ENCODE assay signal across 8 cellular contexts in genomic region chr16:23453338-23454052, GRCh38. TPM values are rescaled to one million over a fixed set of nuclear protein-coding genes. Genes with fewer than 3 reads are reported as not detected.
DNase-seq lines count a peak whose midpoint lies in the region; ATAC-seq and TF ChIP-seq lines count a peak whose summit lies in the region.

No MANE protein-coding gene starts in this region.

- H3K23ac ChIP-seq in mesenchymal stem cell (ENCODE audit: low read length in 2 of 2): peak overlapping the region in 1 of 2 experiments; percentile 10

- H3K4me3 ChIP-seq in body of pancreas: peak overlapping the region; percentile 72 to 81
- H3K4me3 ChIP-seq in mesenchymal stem cell (ENCODE audit: insufficient read depth in 1 of 2, low read depth in 1 of 2, low read length in 2 of 2): peak overlapping the region; percentile 85 to 88
- peak overlapping the region; percentile 2 to 76 for H3K4me3 ChIP-seq in aorta (ENCODE audit: low read length in 2 of 2)

- peak; percentile 5 for ATAC-seq in Right ventricle myocardium superior (ENCODE audit: poor library complexity)
- ATAC-seq in body of pancreas: peak; percentile 7
- ATAC-seq in aorta (ENCODE audit: low FRiP score): no peak
- no peak for ATAC-seq in omental fat pad (ENCODE audit: low FRiP score)

- H3K27ac ChIP-seq in body of pancreas (peak overlapping the region in 2 of 4 donors; percentile 79 to 84), mesenchymal stem cell (ENCODE audit: low read length, poor library complexity, severe bottlenecking) (peak overlapping the region; percentile 37), aorta (ENCODE audit: low read depth in 1 of 2, low read length in 2 of 2) (no peak overlapping the region)

- H3K79me1 ChIP-seq in mesenchymal stem cell (replicated peaks; ENCODE audit: low read length, poor library complexity, severe bottlenecking): peaks cover 23% of the 10 kb centered on the region

- H3K9ac ChIP-seq in mesenchymal stem cell (ENCODE audit: low read length): peak overlapping the region; percentile 95

- no peak overlapping the region for H3K18ac ChIP-seq in mesenchymal stem cell (ENCODE audit: low read depth in 1 of 2, low read length in 2 of 2)

- no peak for DNase-seq in Right ventricle myocardium superior
- no peak for DNase-seq in cardiac septum (ENCODE audit: low spot score)
- DNase-seq in body of pancreas: no peak
- DNase-seq in mesenchymal stem cell: no peak
- no peak for DNase-seq in aorta
- DNase-seq in NOMO-1 treated with DMSO at 0.1 percent for 48 hours (lab: John Stamatoyannopoulos, UW; ENCODE audit: unreplicated experiment): no peak
- DNase-seq in omental fat pad (ENCODE audit: low spot score): no peak
- no peak for DNase-seq in NCI-H2171 (lab: John Stamatoyannopoulos, UW)

- H3K4me2 ChIP-seq in mesenchymal stem cell (ENCODE audit: low read length, poor library complexity, severe bottlenecking): peak overlapping the region; percentile 82

- no peak overlapping the region for H2BK12ac ChIP-seq in mesenchymal stem cell (ENCODE audit: low read length in 2 of 2)

- H3K4me1 ChIP-seq in body of pancreas (peaks cover 29% of the 10 kb centered on the region), mesenchymal stem cell (ENCODE audit: control insufficient read depth, insufficient read depth, low read depth, low read length) (peaks cover 12% of the 10 kb centered on the region), aorta (ENCODE audit: control insufficient read depth in 1 of 2, insufficient read depth in 2 of 2, low read length in 2 of 2) (peaks cover 0 to 2% of the 10 kb centered on the region in 2 donors)

- H2AK5ac ChIP-seq in mesenchymal stem cell (ENCODE audit: low read length, severe bottlenecking): no peak overlapping the region

- no peak overlapping the region for H4K8ac ChIP-seq in mesenchymal stem cell (ENCODE audit: low read length)

- H4K91ac ChIP-seq in mesenchymal stem cell (ENCODE audit: low read length): no peak overlapping the region

- no peak overlapping the region for H2BK15ac ChIP-seq in mesenchymal stem cell (ENCODE audit: low read depth, poor library complexity, severe bottlenecking)

- peak overlapping the region in 1 of 2 experiments; percentile 89 for H3K14ac ChIP-seq in mesenchymal stem cell (ENCODE audit: low read length in 2 of 2)

- no peak overlapping the region for H2BK5ac ChIP-seq in mesenchymal stem cell (ENCODE audit: low read depth, low read length, poor library complexity, severe bottlenecking)

- H3K27me3 ChIP-seq in body of pancreas (no peaks in the 10 kb centered on the region), mesenchymal stem cell (ENCODE audit: control insufficient read depth in 1 of 2, insufficient read depth in 1 of 2, low read length in 2 of 2) (no peaks in the 10 kb centered on the region), aorta (ENCODE audit: control insufficient read depth in 1 of 2, insufficient read depth in 2 of 2, low read length in 1 of 2) (no peaks in the 10 kb centered on the region)

- H3K9me3 ChIP-seq in body of pancreas (no peaks in the 10 kb centered on the region), mesenchymal stem cell (ENCODE audit: control insufficient read depth, low read length) (no peaks in the 10 kb centered on the region), aorta (ENCODE audit: control insufficient read depth, low read length) (no peaks in the 10 kb centered on the region)

- TF ChIP-seq POLR2A in body of pancreas (IDR thresholded peaks at IDR 0.05): no peak

- no peak overlapping the region for H2BK120ac ChIP-seq in mesenchymal stem cell (ENCODE audit: low read depth, low read length)

- 50 to 53% methylated on average over 36 to 37 of the region's 37 CpGs for WGBS in body of pancreas, 2 donors
- WGBS in mesenchymal stem cell: 63% methylated on average over 35 of the region's 37 CpGs
- WGBS in aorta, 2 donors: 48 to 54% methylated on average over 37 of the region's 37 CpGs

- no peak overlapping the region for H3K4ac ChIP-seq in mesenchymal stem cell (ENCODE audit: low read depth in 1 of 2, low read length in 2 of 2)

- intact Hi-C loops in Right ventricle myocardium superior (cut with DNase I) (no loop called here), cardiac septum (cut with DNase I) (no loop called here), body of pancreas (cut with DNase I) (no loop called here), aorta (cut with DNase I) (loop anchor here in 1 of 2 donors (5.0 kb wide), 1 partner anchor 104 kb away; the partner anchor contains the start of genes EARS2 and UBFD1)

- H2AFZ ChIP-seq in mesenchymal stem cell (ENCODE audit: low read depth, low read length): peak overlapping the region; percentile 73

- H3K36me3 ChIP-seq in body of pancreas (replicated peaks in 1 of 2; ENCODE audit: insufficient read depth in 1 of 2, low read depth in 2 of 2) (no peaks in the 10 kb centered on the region), mesenchymal stem cell (ENCODE audit: control insufficient read depth in 1 of 2, insufficient read depth in 2 of 2, low read depth in 1 of 2, low read length in 2 of 2) (peaks cover 0 to 2% of the 10 kb centered on the region in 2 experiments), aorta (ENCODE audit: control insufficient read depth in 1 of 2, insufficient read depth in 2 of 2, low read length in 1 of 2) (no peaks in the 10 kb centered on the region)

- TF ChIP-seq CTCF in body of pancreas (IDR thresholded peaks at IDR 0.05): no peak
- no peak for TF ChIP-seq CTCF in omental fat pad (IDR thresholded peaks at IDR 0.05)

RNA-seq across cellular contexts. Expression of gene COG7, which starts 0.5 kb away (rescaled TPM):
- total RNA-seq in Right ventricle myocardium superior (11.5 TPM), cardiac septum (14.4 TPM), body of pancreas (10 to 100 TPM; 19.5 to 43.5 TPM), aorta (10 to 100 TPM; 15.6 to 30.0 TPM), omental fat pad (10 to 100 TPM; 12.0 to 23.0 (median 13.3) TPM)
- 14.8 TPM for polyA plus RNA-seq in mesenchymal stem cell (2013, experiment 1 of 2)
- polyA plus RNA-seq in mesenchymal stem cell (2013, experiment 2 of 2): 12.9 TPM
- 10 to 100 TPM; 12.5 to 50.2 TPM for polyA plus RNA-seq in aorta

RNA-seq across cellular contexts. Expression of gene GGA2, which starts 56.8 kb away (rescaled TPM):
- total RNA-seq in Right ventricle myocardium superior (50.3 TPM), cardiac septum (38.1 TPM), body of pancreas (10 to 100 TPM; 59.3 to 64.6 TPM), aorta (10 to 100 TPM; 48.2 to 84.9 TPM), omental fat pad (10 to 100 TPM; 35.5 to 59.3 (median 40.8) TPM)
- polyA plus RNA-seq in mesenchymal stem cell (2013, experiment 1 of 2): 22.6 TPM
- 23.2 TPM for polyA plus RNA-seq in mesenchymal stem cell (2013, experiment 2 of 2)
- polyA plus RNA-seq in aorta: 10 to 100 TPM; 12.0 to 18.0 TPM

Comparison
In these comparisons a context has a peak if more than half of its experiments do, and no peak if none do; other contexts are left out.
1. ATAC-seq: peak in Right ventricle myocardium superior (single experiment) and body of pancreas (single experiment); none in aorta (single experiment) and omental fat pad (single experiment).
2. Peak in every context shown above with its lines, with median percentiles within 50 percentile points of each other: H3K4me3 ChIP-seq.